ENCODE assay signal across 8 cellular contexts in genomic region chr2:231673348-231673770, GRCh38. TPM values are rescaled to one million over a fixed set of nuclear protein-coding genes. Genes with fewer than 3 reads are reported as not detected.
DNase-seq lines count a peak whose midpoint lies in the region; ATAC-seq and TF ChIP-seq lines count a peak whose summit lies in the region.

No MANE protein-coding gene starts in this region.

- no peaks in the 10 kb centered on the region for H3K9me3 Mint-ChIP-seq in activated T-helper 17 cell treated with anti-CD3 and anti-CD28 coated beads, Interleukin-2, amount 50 U/mL, for 72 hours
- H3K9me3 Mint-ChIP-seq in type B pancreatic cell: no peaks in the 10 kb centered on the region

- H3K4me3 ChIP-seq in ACC112 (ENCODE audit: low read depth, low read length): peak overlapping the region; percentile 48
- H3K4me3 ChIP-seq in effector memory CD4-positive, alpha-beta T cell (ENCODE audit: insufficient read depth, low read depth, low read length, poor library complexity, severe bottlenecking): no peak overlapping the region

- no peak overlapping the region for H3K4me3 Mint-ChIP-seq in activated T-helper 17 cell treated with anti-CD3 and anti-CD28 coated beads, Interleukin-2, amount 50 U/mL, for 72 hours
- H3K4me3 Mint-ChIP-seq in type B pancreatic cell: peak overlapping the region; percentile 57

- DNase-seq in HT1080 (ENCODE audit: low read depth): peak; percentile 88
- peak; percentile 98 for DNase-seq in islet precursor cell
- DNase-seq in type B pancreatic cell (ENCODE audit: extremely low spot score, unreplicated experiment): no peak
- DNase-seq in effector memory CD4-positive, alpha-beta T cell: no peak
- DNase-seq in activated T-cell treated with anti-CD3 and anti-CD28 coated beads for 4 hours: no peak

- H3K36me3 Mint-ChIP-seq in activated T-helper 17 cell treated with anti-CD3 and anti-CD28 coated beads, Interleukin-2, amount 50 U/mL, for 72 hours (ENCODE audit: low read depth): no peaks in the 10 kb centered on the region
- no peaks in the 10 kb centered on the region for H3K36me3 Mint-ChIP-seq in type B pancreatic cell

- H3K27ac Mint-ChIP-seq in activated T-helper 17 cell treated with anti-CD3 and anti-CD28 coated beads, Interleukin-2, amount 50 U/mL, for 72 hours: peak overlapping the region; percentile 82
- H3K27ac Mint-ChIP-seq in type B pancreatic cell: peak overlapping the region; percentile 83

- H3K79me2 ChIP-seq in ACC112 (ENCODE audit: control insufficient read depth, insufficient read depth, low read length, unreplicated experiment): no peaks in the 10 kb centered on the region

- H3K4me1 ChIP-seq in ACC112 (ENCODE audit: control insufficient read depth, insufficient read depth, low read length, unreplicated experiment): peaks cover 6% of the 10 kb centered on the region
- H3K4me1 ChIP-seq in effector memory CD4-positive, alpha-beta T cell (ENCODE audit: control insufficient read depth, insufficient read depth, low read length, poor library complexity, severe bottlenecking): no peaks in the 10 kb centered on the region

- peaks cover 6% of the 10 kb centered on the region for H3K4me1 Mint-ChIP-seq in activated T-helper 17 cell treated with anti-CD3 and anti-CD28 coated beads, Interleukin-2, amount 50 U/mL, for 72 hours
- H3K4me1 Mint-ChIP-seq in type B pancreatic cell (ENCODE audit: unreplicated experiment): peaks cover 17% of the 10 kb centered on the region

- H2AFZ ChIP-seq in ACC112 (ENCODE audit: low read length, unreplicated experiment): peak overlapping the region; percentile 33

- no peaks in the 10 kb centered on the region for H3K36me3 ChIP-seq in ACC112 (ENCODE audit: insufficient read depth, low read length)
- no peaks in the 10 kb centered on the region for H3K36me3 ChIP-seq in effector memory CD4-positive, alpha-beta T cell (ENCODE audit: control insufficient read depth, insufficient read depth, low read length)

- ATAC-seq in activated T-helper 17 cell treated with anti-CD3 and anti-CD28 coated beads, Interleukin-2, amount 50 U/mL, for 72 hours (replicated peaks): no peak
- ATAC-seq in GM19397 (IDR thresholded peaks at IDR 0.05; ENCODE audit: unreplicated experiment): no peak

- H3K27me3 ChIP-seq in ACC112 (ENCODE audit: insufficient read depth, low read length): no peaks in the 10 kb centered on the region
- H3K27me3 ChIP-seq in effector memory CD4-positive, alpha-beta T cell (replicated peaks; ENCODE audit: control insufficient read depth, insufficient read depth, low read length, poor library complexity, severe bottlenecking): no peaks in the 10 kb centered on the region

- no peak for TF ChIP-seq CTCF in type B pancreatic cell (conservative IDR thresholded peaks at IDR 0.05)

- peak overlapping the region; percentile 42 for H3K27ac ChIP-seq in ACC112 (ENCODE audit: low read depth, low read length)
- no peak overlapping the region for H3K27ac ChIP-seq in effector memory CD4-positive, alpha-beta T cell (ENCODE audit: insufficient read depth, low read length, poor library complexity, severe bottlenecking)

- H3K9me3 ChIP-seq in effector memory CD4-positive, alpha-beta T cell (ENCODE audit: control insufficient read depth, low read length): no peaks in the 10 kb centered on the region

- H3K27me3 Mint-ChIP-seq in activated T-helper 17 cell treated with anti-CD3 and anti-CD28 coated beads, Interleukin-2, amount 50 U/mL, for 72 hours: no peaks in the 10 kb centered on the region
- no peaks in the 10 kb centered on the region for H3K27me3 Mint-ChIP-seq in type B pancreatic cell

RNA-seq across cellular contexts. Expression of gene PTMA, which starts 35.0 kb away (rescaled TPM):
- 1,647 and 2,130 TPM in 2 replicates for total RNA-seq in HT1080 (2014; rRNA removed; shearing (Covaris generic))
- polyA plus RNA-seq in HT1080 (2015; cell fraction: cytosol; rRNA removed): 1,527 and 1,813 TPM in 2 replicates
- polyA plus RNA-seq in HT1080 (2015; cell fraction: nucleus; rRNA removed): 809 and 884 TPM in 2 replicates
- total RNA-seq in activated T-helper 17 cell treated with anti-CD3 and anti-CD28 coated beads, Interleukin-2, amount 50 U/mL, for 72 hours: 1,000 to 10,000 TPM; 1,439 to 1,845 TPM
- total RNA-seq in type B pancreatic cell (ENCODE audit: low replicate concordance): 969 and 1,228 TPM in 2 replicates

Comparison
In these comparisons a context has a peak if more than half of its experiments do, and no peak if none do; other contexts are left out.
1. DNase-seq: peak in HT1080 (single experiment) and islet precursor cell (single experiment); none in type B pancreatic cell (single experiment), effector memory CD4-positive, alpha-beta T cell (0 of 3) and activated T-cell treated with anti-CD3 and anti-CD28 coated beads for 4 hours (single experiment).